ENCODE assay signal across 9 cellular contexts in genomic region chr11:99020324-99021225, GRCh38. TPM values are rescaled to one million over a fixed set of nuclear protein-coding genes. Genes with fewer than 3 reads are reported as not detected.
DNase-seq lines count a peak whose midpoint lies in the region; ATAC-seq and TF ChIP-seq lines count a peak whose summit lies in the region.
"Had no signal": no experiment of that assay in that cellular context is flagged by ENCODE, and none has a peak within 500 bp of the region (broad histone marks: within the 10 kb centered on the region; RNA-seq: fewer than 3 reads in every experiment).

TSS of gene CNTN5 (plus strand) at chr11:99020949.

- no peaks in the 10 kb centered on the region for H3K36me3 ChIP-seq in Caco-2 (ENCODE audit: control insufficient read depth, insufficient read depth, low read length)

- peaks cover 19% of the 10 kb centered on the region for H3K27me3 Mint-ChIP-seq in Caco-2 (ENCODE audit: insufficient read depth, unreplicated experiment)

- TF ChIP-seq CTCF in Caco-2 (IDR thresholded peaks at IDR 0.05; ENCODE audit: insufficient read depth in 1 of 2, low read depth in 1 of 2, low read length in 1 of 2, severe bottlenecking in 1 of 2, unreplicated experiment in 1 of 2) (no peak), retinal pigment epithelial cell (conservative IDR thresholded peaks at IDR 0.05; ENCODE audit: low read depth, low read length) (no peak)

- BruUV-seq in Caco-2 (replicated peaks; lab: Mats Ljungman, UMichigan) = no TSS peak

- H3K4me3 ChIP-seq in Caco-2 (ENCODE audit: low read depth, low read length) = no peak within 1 kb of the TSS
- H3K4me3 ChIP-seq in retinal pigment epithelial cell (ENCODE audit: low read length) = peak within 1 kb of the TSS; percentile 64

- H3K4me1 Mint-ChIP-seq in Caco-2 (ENCODE audit: low read depth, unreplicated experiment) = no peaks in the 10 kb centered on the region

- POLR2A ChIA-PET in Caco-2 (lab: Charles Lee) = no interaction called here
- POLR2A ChIA-PET in HEK293T (lab: Yijun Ruan, JAX) = no interaction called here

- peak within 1 kb of the TSS; percentile 30 for H3K4me3 Mint-ChIP-seq in Caco-2 (ENCODE audit: unreplicated experiment)

- ATAC-seq in GM21576 (IDR thresholded peaks at IDR 0.05; ENCODE audit: unreplicated experiment) = no peak

- H3K4me1 ChIP-seq in Caco-2 = no peaks in the 10 kb centered on the region

- no peaks in the 10 kb centered on the region for H3K27me3 ChIP-seq in Caco-2 (replicated peaks; ENCODE audit: control insufficient read depth, insufficient read depth, low read length)

- no peaks in the 10 kb centered on the region for H3K9me3 Mint-ChIP-seq in Caco-2 (ENCODE audit: unreplicated experiment)

- CTCF ChIA-PET in Caco-2 (lab: Charles Lee) = no interaction called here
- CTCF ChIA-PET in HEK293T (lab: Yijun Ruan, JAX) = no interaction called here

- H3K9me3 ChIP-seq in Caco-2 = no peaks in the 10 kb centered on the region; the same call in 1 of the 2 replicates

- intact Hi-C loops in Caco-2 (cut with micrococcal nuclease; ENCODE audit: unreplicated experiment) = no loop called here

- no peak within 1 kb of the TSS for H3K27ac Mint-ChIP-seq in Caco-2 (ENCODE audit: unreplicated experiment)

- DNase-seq in Caco-2 = no peak
- peak; percentile 10 for DNase-seq in HEK293T (ENCODE audit: extremely low spot score)
- DNase-seq in NCI-H774 (lab: John Stamatoyannopoulos, UW) = peak; percentile 88
- peak; percentile 38 for DNase-seq in amniotic epithelial cell (ENCODE audit: low read depth)
- peak; percentile 28 for DNase-seq in iPS DF 19.7 (ENCODE audit: low read depth, low spot score)
- DNase-seq in retinal pigment epithelial cell (ENCODE audit: low read depth) = peak; percentile 34
- no peak for DNase-seq in NCI-H2107 treated with DMSO at 0.1 percent for 48 hours (lab: John Stamatoyannopoulos, UW; ENCODE audit: unreplicated experiment)

- no peaks in the 10 kb centered on the region for H3K36me3 Mint-ChIP-seq in Caco-2 (ENCODE audit: insufficient read depth, unreplicated experiment)

TF ChIP-seq in HEK293T, 16 proteins besides CTCF, POLR2A, EP300 and RAD21:
- TF ChIP-seq FOXK2 (IDR thresholded peaks at IDR 0.05) = no peak
- no peak for TF ChIP-seq FOXA1 (IDR thresholded peaks at IDR 0.05)
- TF ChIP-seq, protein P1, sequence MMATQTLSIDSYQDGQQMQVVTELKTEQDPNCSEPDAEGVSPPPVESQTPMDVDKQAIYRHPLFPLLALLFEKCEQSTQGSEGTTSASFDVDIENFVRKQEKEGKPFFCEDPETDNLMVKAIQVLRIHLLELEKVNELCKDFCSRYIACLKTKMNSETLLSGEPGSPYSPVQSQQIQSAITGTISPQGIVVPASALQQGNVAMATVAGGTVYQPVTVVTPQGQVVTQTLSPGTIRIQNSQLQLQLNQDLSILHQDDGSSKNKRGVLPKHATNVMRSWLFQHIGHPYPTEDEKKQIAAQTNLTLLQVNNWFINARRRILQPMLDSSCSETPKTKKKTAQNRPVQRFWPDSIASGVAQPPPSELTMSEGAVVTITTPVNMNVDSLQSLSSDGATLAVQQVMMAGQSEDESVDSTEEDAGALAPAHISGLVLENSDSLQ (IDR thresholded peaks at IDR 0.05) = no peak
- TF ChIP-seq FOXM1 (IDR thresholded peaks at IDR 0.05; ENCODE audit: borderline replicate concordance) = no peak
- TF ChIP-seq TARDBP (IDR thresholded peaks at IDR 0.05) = no peak
- TF ChIP-seq BHLHE40 (IDR thresholded peaks at IDR 0.05; ENCODE audit: borderline replicate concordance) = no peak
- TF ChIP-seq LEF1 (IDR thresholded peaks at IDR 0.05; ENCODE audit: borderline replicate concordance) = no peak
- no peak for TF ChIP-seq SP1 (IDR thresholded peaks at IDR 0.05)
- no peak for TF ChIP-seq HDGF (IDR thresholded peaks at IDR 0.05; ENCODE audit: borderline replicate concordance)
- no peak for TF ChIP-seq SUZ12 (IDR thresholded peaks at IDR 0.05)
- no peak for TF ChIP-seq CTBP1 (IDR thresholded peaks at IDR 0.05; ENCODE audit: borderline replicate concordance)
- TF ChIP-seq L3MBTL2 (conservative IDR thresholded peaks at IDR 0.05) = no peak
- TF ChIP-seq ZNF384 (IDR thresholded peaks at IDR 0.05) = no peak
- TF ChIP-seq ELF4 (IDR thresholded peaks at IDR 0.05) = no peak
- no peak for TF ChIP-seq ARNT (IDR thresholded peaks at IDR 0.05)

RNA-seq across cellular contexts. Expression of gene CNTN5, which starts in this region (rescaled TPM):
- total RNA-seq in Caco-2 (2022) = 0.32 and 1.00 TPM in 2 replicates
- total RNA-seq: lower leg skin had no signal

Comparison
In these comparisons a context has a peak if more than half of its experiments do, and no peak if none do; other contexts are left out.
1. DNase-seq: peak in HEK293T (single experiment), NCI-H774 (single experiment), amniotic epithelial cell (single experiment), iPS DF 19.7 (single experiment) and retinal pigment epithelial cell (single experiment); none in Caco-2 (0 of 2) and NCI-H2107 treated with DMSO at 0.1 percent for 48 hours (single experiment).